ENCODE assay signal across 8 cellular contexts in the genomic region with DNA sequence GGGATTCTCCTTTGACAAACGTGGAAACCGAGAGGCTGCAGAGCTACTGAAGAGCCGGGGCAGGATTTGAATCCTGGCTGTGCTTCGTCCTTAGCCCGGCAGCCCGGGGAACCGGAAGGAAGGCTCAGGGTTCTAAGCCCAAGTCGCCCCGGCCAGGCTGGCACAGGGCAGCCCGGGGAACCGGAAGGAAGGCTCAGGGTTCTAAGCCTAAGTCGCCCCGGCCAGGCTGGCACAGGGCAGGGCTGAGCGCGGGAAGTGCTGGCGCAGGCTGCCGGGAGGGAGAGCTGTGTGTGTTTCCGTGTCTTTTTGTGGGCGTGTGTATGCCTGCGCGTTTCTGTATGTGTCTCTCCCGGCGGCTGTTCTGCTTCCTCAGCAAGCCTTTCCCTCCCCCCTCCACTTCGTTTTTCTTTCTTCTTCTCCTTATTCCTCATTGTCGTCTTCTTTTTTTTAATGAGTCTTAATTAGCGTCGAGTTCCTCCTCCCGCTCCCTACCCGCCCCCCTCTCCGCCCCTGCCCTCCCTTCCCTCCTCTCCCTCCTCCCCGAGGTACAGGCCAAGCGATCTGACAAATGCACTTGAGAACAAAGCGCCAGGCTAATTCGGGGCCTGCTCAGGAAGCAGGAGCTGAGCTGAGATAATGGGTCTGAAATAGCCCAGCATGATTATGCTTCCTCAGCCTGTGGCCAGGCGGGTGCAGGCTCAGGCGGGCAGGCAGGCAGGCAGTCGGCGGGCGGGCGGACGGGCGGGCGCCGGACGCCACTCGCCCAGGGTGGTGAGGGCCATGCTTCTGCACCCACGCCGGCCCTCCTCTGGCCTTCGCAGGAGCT.
DNase-seq lines count a peak whose midpoint lies in the region; ATAC-seq and TF ChIP-seq lines count a peak whose summit lies in the region.

No MANE protein-coding gene starts in this region.

- peak overlapping the region; percentile 10 to 31 for H3K4me3 ChIP-seq in right atrium auricular region

- ATAC-seq in GM18505 (IDR thresholded peaks at IDR 0.05; ENCODE audit: unreplicated experiment) (peak; percentile 53), GM21390 (IDR thresholded peaks at IDR 0.05; ENCODE audit: unreplicated experiment) (no peak)

- no peak for TF ChIP-seq CTCF in right atrium auricular region (IDR thresholded peaks at IDR 0.05)
- TF ChIP-seq CTCF in progenitor cell of endocrine pancreas (IDR thresholded peaks at IDR 0.05; ENCODE audit: unreplicated experiment): no peak

- H3K9me3 ChIP-seq in right atrium auricular region: no peaks in the 10 kb centered on the region

- H3K27me3 ChIP-seq in right atrium auricular region: no peaks in the 10 kb centered on the region

- peak overlapping the region; percentile 82 to 88 for H3K27ac ChIP-seq in right atrium auricular region

- H3K27ac Mint-ChIP-seq in progenitor cell of endocrine pancreas: peak overlapping the region; percentile 45

- no peak for TF ChIP-seq POLR2A in GM18505 (IDR thresholded peaks at IDR 0.05; ENCODE audit: borderline replicate concordance, extremely low read depth, insufficient read depth, insufficient read length)

- peaks cover 4% of the 10 kb centered on the region for H3K4me1 Mint-ChIP-seq in progenitor cell of endocrine pancreas (ENCODE audit: low read depth)

- H3K36me3 ChIP-seq in right atrium auricular region: no peaks in the 10 kb centered on the region

- no peak overlapping the region for H3K4me3 Mint-ChIP-seq in progenitor cell of endocrine pancreas (ENCODE audit: low read depth)

- DNase-seq in NCI-H526 treated with DMSO at 0.1 percent for 48 hours (lab: John Stamatoyannopoulos, UW) (peak; percentile 3), anterior cingulate cortex (lab: John Stamatoyannopoulos, UW) (peak in 56 of 58 donors; percentile 3 to 82 (median 45)), right atrium auricular region (ENCODE audit: low spot score) (peak; percentile 69), progenitor cell of endocrine pancreas (ENCODE audit: low spot score, unreplicated experiment) (no peak), T-helper 9 cell (no peak), NCI-H82 treated with DMSO at 0.1 percent for 48 hours (lab: John Stamatoyannopoulos, UW; ENCODE audit: unreplicated experiment) (no peak)

- peaks cover 7% of the 10 kb centered on the region for H3K9me3 Mint-ChIP-seq in progenitor cell of endocrine pancreas (ENCODE audit: low read depth)

- peaks cover 9% of the 10 kb centered on the region for H3K27me3 Mint-ChIP-seq in progenitor cell of endocrine pancreas

- peaks cover 0 to 31% of the 10 kb centered on the region in 2 donors for H3K4me1 ChIP-seq in right atrium auricular region

- H3K36me3 Mint-ChIP-seq in progenitor cell of endocrine pancreas (ENCODE audit: insufficient read depth): peaks cover 2% of the 10 kb centered on the region

Comparison
In these comparisons a context has a peak if more than half of its experiments do, and no peak if none do; other contexts are left out.
1. DNase-seq: peak in NCI-H526 treated with DMSO at 0.1 percent for 48 hours (single experiment), anterior cingulate cortex (56 of 58) and right atrium auricular region (single experiment); none in progenitor cell of endocrine pancreas (single experiment), T-helper 9 cell (single experiment) and NCI-H82 treated with DMSO at 0.1 percent for 48 hours (single experiment).